ENCODE assay signal across 8 cellular contexts in genomic region chr2:26764078-26764887, GRCh38. TPM values are rescaled to one million over a fixed set of nuclear protein-coding genes. Genes with fewer than 3 reads are reported as not detected.
DNase-seq lines count a peak whose midpoint lies in the region; ATAC-seq, FAIRE-seq and TF ChIP-seq lines count a peak whose summit lies in the region.

TSS of gene SLC35F6 (plus strand) at chr2:26764284. CDS start at chr2:26764350, 66 bp downstream.

- FAIRE-seq in RCC 7860 (lab: Jason Lieb, UNC), result no peak

- peak; percentile 74 for ATAC-seq in GM21381 (IDR thresholded peaks at IDR 0.05; ENCODE audit: unreplicated experiment)
- ATAC-seq in natural killer cell treated with Interleukin-12 subunit alpha and Interleukin-12 subunit beta and Interleukin-15 and Interleukin-18, amount 100 ng/mL, for 72 hours, result peak; percentile 96

- CTCF ChIA-PET in Calu3 (lab: Charles Lee), result no interaction called here

- H3K4me3 ChIP-seq in fibroblast of pulmonary artery (replicated peaks; ENCODE audit: low read depth, low read length), result peak within 1 kb of the TSS; percentile 90

- peak; percentile 88 for DNase-seq in Calu3
- peak; percentile 77 for DNase-seq in HuH-7.5 (ENCODE audit: low spot score)
- peak; percentile 58 for DNase-seq in RCC 7860 (ENCODE audit: low spot score)
- peak; percentile 79 for DNase-seq in activated effector memory CD4-positive, alpha-beta T cell treated with Interleukin-2 at 50 U/mL for 16 hours
- DNase-seq in fibroblast of pulmonary artery (ENCODE audit: low read depth), result peak; percentile 79
- peak; percentile 90 for DNase-seq in natural killer cell treated with Interleukin-12 subunit alpha and Interleukin-12 subunit beta and Interleukin-15 and Interleukin-18, amount 100 ng/mL, for 72 hours (ENCODE audit: low spot score)
- DNase-seq in stimulated activated naive CD4-positive, alpha-beta T cell treated with Interleukin-2 at 50 U/mL for 16 hours (lab: John Stamatoyannopoulos, UW), result peak; percentile 76

- no peaks in the 10 kb centered on the region for H3K9me3 Mint-ChIP-seq in Calu3 (ENCODE audit: low read depth, unreplicated experiment)
- H3K9me3 Mint-ChIP-seq in natural killer cell treated with Interleukin-12 subunit alpha and Interleukin-12 subunit beta and Interleukin-15 and Interleukin-18, amount 100 ng/mL, for 72 hours, result no peaks in the 10 kb centered on the region

- TSS peak; percentile 62 for BruUV-seq in Calu3 (replicated peaks; lab: Mats Ljungman, UMichigan)

- H3K27ac Mint-ChIP-seq in Calu3 (ENCODE audit: unreplicated experiment), result peak within 1 kb of the TSS; percentile 76
- peak within 1 kb of the TSS; percentile 81 to 99 for H3K27ac Mint-ChIP-seq in natural killer cell treated with Interleukin-12 subunit alpha and Interleukin-12 subunit beta and Interleukin-15 and Interleukin-18, amount 100 ng/mL, for 72 hours

- intact Hi-C loops in Calu3 (cut with micrococcal nuclease; ENCODE audit: unreplicated experiment), result no loop called here

- H3K27me3 Mint-ChIP-seq in Calu3 (ENCODE audit: unreplicated experiment), result no peaks in the 10 kb centered on the region
- no peaks in the 10 kb centered on the region for H3K27me3 Mint-ChIP-seq in natural killer cell treated with Interleukin-12 subunit alpha and Interleukin-12 subunit beta and Interleukin-15 and Interleukin-18, amount 100 ng/mL, for 72 hours

- peaks cover 30% of the 10 kb centered on the region for H3K4me1 Mint-ChIP-seq in Calu3 (ENCODE audit: low read depth, unreplicated experiment)
- peaks cover 27 to 28% of the 10 kb centered on the region in 2 donors for H3K4me1 Mint-ChIP-seq in natural killer cell treated with Interleukin-12 subunit alpha and Interleukin-12 subunit beta and Interleukin-15 and Interleukin-18, amount 100 ng/mL, for 72 hours (ENCODE audit: low read depth in 2 of 2)

- peaks cover 43% of the 10 kb centered on the region for H3K36me3 Mint-ChIP-seq in Calu3 (ENCODE audit: insufficient read depth, unreplicated experiment)
- no peaks in the 10 kb centered on the region for H3K36me3 Mint-ChIP-seq in natural killer cell treated with Interleukin-12 subunit alpha and Interleukin-12 subunit beta and Interleukin-15 and Interleukin-18, amount 100 ng/mL, for 72 hours

- peak within 1 kb of the TSS; percentile 89 for H3K4me3 Mint-ChIP-seq in Calu3 (ENCODE audit: low read depth, unreplicated experiment)
- peak within 1 kb of the TSS; percentile 94 for H3K4me3 Mint-ChIP-seq in natural killer cell treated with Interleukin-12 subunit alpha and Interleukin-12 subunit beta and Interleukin-15 and Interleukin-18, amount 100 ng/mL, for 72 hours

- TF ChIP-seq CTCF in Calu3 (IDR thresholded peaks at IDR 0.05; ENCODE audit: unreplicated experiment), result no peak
- no peak for TF ChIP-seq CTCF in fibroblast of pulmonary artery (IDR thresholded peaks at IDR 0.05; ENCODE audit: low read length, missing control alignments)

RNA-seq across cellular contexts. Expression of gene SLC35F6, which starts in this region (rescaled TPM):
- 36.9 and 43.0 TPM in 2 replicates for total RNA-seq in Calu3 (2022)
- 10 to 100 TPM; 15.5 to 17.7 TPM for total RNA-seq in natural killer cell treated with Interleukin-12 subunit alpha and Interleukin-12 subunit beta and Interleukin-15 and Interleukin-18, amount 100 ng/mL, for 72 hours

Comparison
In these comparisons a context has a peak if more than half of its experiments do, and no peak if none do; other contexts are left out.
1. Peak in every context shown above with its lines: DNase-seq, ATAC-seq and H3K4me3 ChIP-seq.